ENCODE assay signal across 22 cellular contexts in genomic region chr9:98280574-98280973, GRCh38. TPM values are rescaled to one million over a fixed set of nuclear protein-coding genes. Genes with fewer than 3 reads are reported as not detected.
A peak's percentile ranks its signal among the peaks of the same experiment; 100 is the strongest.
DNase-seq lines count a peak whose midpoint lies in the region; ATAC-seq and TF ChIP-seq lines count a peak whose summit lies in the region.
"Had no signal": no experiment of that assay in that cellular context is flagged by ENCODE, and none has a peak within 500 bp of the region (broad histone marks: within the 10 kb centered on the region; RNA-seq: fewer than 3 reads in every experiment).

No MANE protein-coding gene starts in this region.

- H4K20me1 ChIP-seq in neural cell (ENCODE audit: insufficient read depth), result no peaks in the 10 kb centered on the region

- H3K9me3 ChIP-seq in HAP-1, result no peaks in the 10 kb centered on the region
- H3K9me3 ChIP-seq in neural cell (ENCODE audit: low read length), result no peaks in the 10 kb centered on the region
- H3K9me3 ChIP-seq: breast epithelium, SJSA1, thoracic aorta had no signal

- no peak for ATAC-seq in HG03095 (IDR thresholded peaks at IDR 0.05; ENCODE audit: unreplicated experiment)
- ATAC-seq in activated naive CD4-positive, alpha-beta T cell treated with anti-CD3 and anti-CD28 coated beads, Interleukin-2, amount 50 U/mL, for 72 hours, result no peak
- ATAC-seq: HCT116; left lobe of liver; stimulated activated memory B cell treated with anti-CD40 and anti-IgM and Interleukin-4, amounts not matched to agents 10 μg/mL and 1 μg/mL and 100 μg/mL, for 72 hours had no signal

- no peaks in the 10 kb centered on the region for H3K79me2 ChIP-seq in neural cell (replicated peaks; ENCODE audit: insufficient read depth, low read length)

- no peak overlapping the region for H3K4me3 Mint-ChIP-seq in CD14-positive monocyte
- H3K4me3 Mint-ChIP-seq: activated CD4-positive, alpha-beta memory T cell treated with anti-CD3 and anti-CD28 coated beads for 36 hours; CD8-positive, alpha-beta memory T cell; nephron; stimulated activated memory B cell treated with anti-CD40 and anti-IgM and Interleukin-4, amounts not matched to agents 10 μg/mL and 1 μg/mL and 100 μg/mL, for 72 hours; T-helper 2 cell treated with Interferon-gamma antibody and Interleukin-4, amounts not matched to agents 5 μg/mL and 100 μg/mL, for 36 hours had no signal

- H3K36me3 ChIP-seq in HAP-1 (replicated peaks), result no peaks in the 10 kb centered on the region
- no peaks in the 10 kb centered on the region for H3K36me3 ChIP-seq in neural cell (ENCODE audit: insufficient read depth, low read length)
- H3K36me3 ChIP-seq: breast epithelium, SJSA1, thoracic aorta had no signal

- TF ChIP-seq CTCF in neural cell (IDR thresholded peaks at IDR 0.05; ENCODE audit: poor library complexity, severe bottlenecking) (no peak), CD14-positive monocyte (IDR thresholded peaks at IDR 0.05) (no peak)

- TF ChIP-seq RAD21 in neural cell (conservative IDR thresholded peaks at IDR 0.05), result no peak

- intact Hi-C loops in CD14-positive monocyte (cut with micrococcal nuclease), result no loop called here

- no peaks in the 10 kb centered on the region for H3K4me1 ChIP-seq in HAP-1
- H3K4me1 ChIP-seq: breast epithelium, SJSA1 had no signal

- H3K4me2 ChIP-seq in neural cell (ENCODE audit: low read length), result no peak overlapping the region

- H3K27me3 ChIP-seq in HAP-1 (ENCODE audit: low read depth), result peaks cover 28% of the 10 kb centered on the region
- peaks cover 7% of the 10 kb centered on the region for H3K27me3 ChIP-seq in neural cell (ENCODE audit: insufficient read depth, low read depth, low read length)

- peaks cover 13 to 23% (median 23%) of the 10 kb centered on the region in 3 donors for H3K27me3 Mint-ChIP-seq in CD14-positive monocyte (ENCODE audit: low read depth in 3 of 3)

- H3K4me3 ChIP-seq in HAP-1 (no peak overlapping the region), neural cell (ENCODE audit: low read length) (no peak overlapping the region)
- H3K4me3 ChIP-seq: breast epithelium, coronary artery, SJSA1, thoracic aorta had no signal

- H3F3A ChIP-seq in neural cell (ENCODE audit: insufficient read depth, low read length, poor library complexity, severe bottlenecking), result no peaks in the 10 kb centered on the region

- H2AFZ ChIP-seq in neural cell (ENCODE audit: low read depth, low read length), result no peak overlapping the region

- TF ChIP-seq EP300 in neural cell (conservative IDR thresholded peaks at IDR 0.05; ENCODE audit: poor library complexity, severe bottlenecking), result no peak

- no peaks in the 10 kb centered on the region for H3K36me3 Mint-ChIP-seq in CD14-positive monocyte
- no peaks in the 10 kb centered on the region for H3K36me3 Mint-ChIP-seq in activated naive CD4-positive, alpha-beta T cell treated with anti-CD3 and anti-CD28 coated beads, Interleukin-2, amount 50 U/mL, for 72 hours
- H3K36me3 Mint-ChIP-seq: activated CD4-positive, alpha-beta memory T cell treated with anti-CD3 and anti-CD28 coated beads for 36 hours; CD8-positive, alpha-beta memory T cell; stimulated activated memory B cell treated with anti-CD40 and anti-IgM and Interleukin-4, amounts not matched to agents 10 μg/mL and 1 μg/mL and 100 μg/mL, for 72 hours had no signal

- no peaks in the 10 kb centered on the region for H3K9me2 ChIP-seq in neural cell (ENCODE audit: insufficient read depth, low read length)

- H3K9ac ChIP-seq in neural cell (ENCODE audit: low read length), result no peak overlapping the region

- H3K9me3 Mint-ChIP-seq in CD14-positive monocyte, result peaks cover 0 to 6% (median 2%) of the 10 kb centered on the region in 7 donors
- H3K9me3 Mint-ChIP-seq in activated naive CD4-positive, alpha-beta T cell treated with anti-CD3 and anti-CD28 coated beads, Interleukin-2, amount 50 U/mL, for 72 hours, result no peaks in the 10 kb centered on the region
- H3K9me3 Mint-ChIP-seq: activated CD4-positive, alpha-beta memory T cell treated with anti-CD3 and anti-CD28 coated beads for 36 hours; CD8-positive, alpha-beta memory T cell; nephron; stimulated activated memory B cell treated with anti-CD40 and anti-IgM and Interleukin-4, amounts not matched to agents 10 μg/mL and 1 μg/mL and 100 μg/mL, for 72 hours; T-helper 2 cell treated with Interferon-gamma antibody and Interleukin-4, amounts not matched to agents 5 μg/mL and 100 μg/mL, for 36 hours had no signal

- H3K27ac ChIP-seq in neural cell (ENCODE audit: low read length), result no peak overlapping the region
- H3K27ac ChIP-seq: breast epithelium, coronary artery, SJSA1, thoracic aorta had no signal

- DNase-seq in HAP-1 (ENCODE audit: low spot score in 2 of 2), result peak; percentile 32 to 38
- peak; percentile 86 to 90 for DNase-seq in NCI-H2081 (lab: John Stamatoyannopoulos, UW)
- DNase-seq in NCI-H82 (lab: John Stamatoyannopoulos, UW), result peak; percentile 97
- no peak for DNase-seq in CD14-positive monocyte (ENCODE audit: low spot score)
- DNase-seq in activated naive CD4-positive, alpha-beta T cell treated with anti-CD3 and anti-CD28 coated beads, Interleukin-2, amount 50 U/mL, for 72 hours (ENCODE audit: low spot score in 2 of 2), result no peak
- DNase-seq: activated CD4-positive, alpha-beta memory T cell treated with anti-CD3 and anti-CD28 coated beads for 36 hours; activated effector memory CD4-positive, alpha-beta T cell treated with anti-CD3 and anti-CD28 coated beads, Interleukin-2, amount 50 U/mL, for 16 hours; CD8-positive, alpha-beta memory T cell; EL; midbrain; NCI-H187 had no signal

- no peak overlapping the region for H3K27ac Mint-ChIP-seq in CD14-positive monocyte
- H3K27ac Mint-ChIP-seq in activated naive CD4-positive, alpha-beta T cell treated with anti-CD3 and anti-CD28 coated beads, Interleukin-2, amount 50 U/mL, for 72 hours, result no peak overlapping the region
- H3K27ac Mint-ChIP-seq: activated CD4-positive, alpha-beta memory T cell treated with anti-CD3 and anti-CD28 coated beads for 36 hours; nephron; stimulated activated memory B cell treated with anti-CD40 and anti-IgM and Interleukin-4, amounts not matched to agents 10 μg/mL and 1 μg/mL and 100 μg/mL, for 72 hours; T-helper 2 cell treated with Interferon-gamma antibody and Interleukin-4, amounts not matched to agents 5 μg/mL and 100 μg/mL, for 36 hours had no signal

- peaks cover 4% of the 10 kb centered on the region for H3K4me1 Mint-ChIP-seq in CD14-positive monocyte
- H3K4me1 Mint-ChIP-seq: CD8-positive, alpha-beta memory T cell; nephron; stimulated activated memory B cell treated with anti-CD40 and anti-IgM and Interleukin-4, amounts not matched to agents 10 μg/mL and 1 μg/mL and 100 μg/mL, for 72 hours had no signal

- in situ Hi-C loops in HAP-1 (cut with MboI; ENCODE audit: low sequenced_read_pairs), result no loop called here

TF ChIP-seq in neural cell, 6 proteins besides CTCF, POLR2A, EP300 and RAD21:
- TF ChIP-seq POLR2AphosphoS5 (IDR thresholded peaks at IDR 0.05) (peak; percentile 54), SMC3 (conservative IDR thresholded peaks at IDR 0.05; ENCODE audit: poor library complexity) (no peak)

RNA-seq across cellular contexts. Expression of gene TBC1D2, which starts 25.1 kb away (rescaled TPM):
- 4.1 and 5.0 TPM in 2 replicates for polyA plus RNA-seq in neural cell
- 1.2 and 2.4 TPM in 2 replicates for polyA minus RNA-seq in neural cell
- polyA plus RNA-seq in CD14-positive monocyte, result 10 to 100 TPM; 23.2 to 34.4 TPM
- total RNA-seq in activated naive CD4-positive, alpha-beta T cell treated with anti-CD3 and anti-CD28 coated beads, Interleukin-2, amount 50 U/mL, for 72 hours, result 1 to 10 TPM; 3.6 to 3.9 TPM

Comparison
In these comparisons a context has a peak if more than half of its experiments do, and no peak if none do; other contexts are left out.
1. DNase-seq: peak in HAP-1 (2 of 2), NCI-H2081 (2 of 2) and NCI-H82 (single experiment); none in CD14-positive monocyte (single experiment) and activated naive CD4-positive, alpha-beta T cell treated with anti-CD3 and anti-CD28 coated beads, Interleukin-2, amount 50 U/mL, for 72 hours (0 of 2).